In the genomic region with DNA sequence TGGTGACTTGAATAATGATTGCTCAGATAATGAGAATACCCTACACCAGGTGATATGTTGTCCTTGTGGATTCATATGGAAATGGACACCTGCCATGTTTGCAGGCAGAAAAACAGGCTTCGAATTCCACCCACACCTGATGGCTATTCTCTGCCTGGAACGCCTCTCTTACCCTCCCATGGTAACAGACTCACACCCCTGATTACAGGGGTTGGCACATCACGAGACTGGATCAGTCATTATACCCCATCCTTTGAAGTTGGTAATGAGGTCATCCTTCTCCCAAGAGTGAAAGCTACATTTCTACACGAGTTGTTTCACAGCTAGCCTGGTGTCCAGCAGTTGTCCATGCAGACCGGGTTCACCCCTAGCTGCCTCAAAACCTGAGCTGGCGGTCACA, we compare ENCODE assay signal across 1 cellular context.
TF ChIP-seq lines count a peak whose summit lies in the region.

No MANE protein-coding gene starts in this region.

TF ChIP-seq in GM12878, 131 proteins besides CTCF, POLR2A, EP300 and RAD21:
- TF ChIP-seq BHLHE40 (IDR thresholded peaks at IDR 0.05; ENCODE audit: borderline replicate concordance in 1 of 2, low read depth in 2 of 2, low read length in 1 of 2) (peak; percentile 54 to 84; a peak in 3 of 4 replicates), EED (IDR thresholded peaks at IDR 0.05; ENCODE audit: low read depth) (no peak), ATF7 (IDR thresholded peaks at IDR 0.05; ENCODE audit: low read depth) (peak; percentile 41; the same call in 1 of the 2 replicates)
- TF ChIP-seq, protein P1, sequence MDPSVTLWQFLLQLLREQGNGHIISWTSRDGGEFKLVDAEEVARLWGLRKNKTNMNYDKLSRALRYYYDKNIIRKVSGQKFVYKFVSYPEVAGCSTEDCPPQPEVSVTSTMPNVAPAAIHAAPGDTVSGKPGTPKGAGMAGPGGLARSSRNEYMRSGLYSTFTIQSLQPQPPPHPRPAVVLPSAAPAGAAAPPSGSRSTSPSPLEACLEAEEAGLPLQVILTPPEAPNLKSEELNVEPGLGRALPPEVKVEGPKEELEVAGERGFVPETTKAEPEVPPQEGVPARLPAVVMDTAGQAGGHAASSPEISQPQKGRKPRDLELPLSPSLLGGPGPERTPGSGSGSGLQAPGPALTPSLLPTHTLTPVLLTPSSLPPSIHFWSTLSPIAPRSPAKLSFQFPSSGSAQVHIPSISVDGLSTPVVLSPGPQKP (IDR thresholded peaks at IDR 0.05; ENCODE audit: low read depth, low read length) = no peak
